21 cellular contexts compared by ENCODE assay signal in genomic region chr9:132183134-132183533, GRCh38. TPM values are rescaled to one million over a fixed set of nuclear protein-coding genes. Genes with fewer than 3 reads are reported as not detected.
DNase-seq lines count a peak whose midpoint lies in the region; ATAC-seq lines count a peak whose summit lies in the region.
"Had no signal": no experiment of that assay in that cellular context is flagged by ENCODE, and none has a peak within 500 bp of the region (broad histone marks: within the 10 kb centered on the region; RNA-seq: fewer than 3 reads in every experiment).

No MANE protein-coding gene starts in this region.

- peak; percentile 58 for DNase-seq in NCI-H1092 (lab: John Stamatoyannopoulos, UW)
- DNase-seq in NCI-H524 (lab: John Stamatoyannopoulos, UW), result peak; percentile 44 to 73
- peak; percentile 86 for DNase-seq in cerebellum (ENCODE audit: low spot score)
- peak in 6 of 49 donors; percentile 26 to 88 (median 43) for DNase-seq in substantia nigra (lab: John Stamatoyannopoulos, UW)
- no peak for DNase-seq in activated T-cell treated with anti-CD3 and anti-CD28 coated beads, Interleukin-2, amount 50 U/mL, for 24 hours
- no peak for DNase-seq in GM19240 (ENCODE audit: insufficient read length, low spot score)
- DNase-seq: activated CD4-positive, alpha-beta T cell treated with anti-CD3 and anti-CD28 coated beads, Interleukin-2, amount 50 U/mL, for 48 hours; activated CD4-positive, CD25-positive, alpha-beta regulatory T cell; activated effector memory CD4-positive, alpha-beta T cell treated with anti-CD3 and anti-CD28 coated beads, Interleukin-2, amount 50 U/mL, for 16 hours; activated naive CD8-positive, alpha-beta T cell treated with anti-CD3 and anti-CD28 coated beads, Interleukin-2, amount 50 U/mL, for 24 hours; brain microvascular endothelial cell; CD8-positive, alpha-beta memory T cell; DMS153; GDM1; left ventricle myocardium superior; MV-4-11 had no signal

- no peak for ATAC-seq in GM21717 (IDR thresholded peaks at IDR 0.05; ENCODE audit: unreplicated experiment)
- ATAC-seq: activated naive CD8-positive, alpha-beta T cell treated with anti-CD3 and anti-CD28 coated beads, Interleukin-2, amount 50 U/mL, for 24 hours had no signal

- H3K27me3 Mint-ChIP-seq in activated T-cell treated with anti-CD3 and anti-CD28 coated beads, Interleukin-2, amount 50 U/mL, for 24 hours, result peaks cover 45% of the 10 kb centered on the region

- no peak overlapping the region for H3K27ac Mint-ChIP-seq in activated T-cell treated with anti-CD3 and anti-CD28 coated beads, Interleukin-2, amount 50 U/mL, for 24 hours
- H3K27ac Mint-ChIP-seq: activated naive CD8-positive, alpha-beta T cell treated with anti-CD3 and anti-CD28 coated beads, Interleukin-2, amount 50 U/mL, for 24 hours; dendritic cell treated with granulocyte-macrophage colony-stimulating factor and Interleukin-4, amounts not matched to agents 40 ng/mL and 50 ng/mL, for 4 days; nephron progenitor cell had no signal

- H3K4me3 Mint-ChIP-seq in activated T-cell treated with anti-CD3 and anti-CD28 coated beads, Interleukin-2, amount 50 U/mL, for 24 hours, result no peak overlapping the region
- H3K4me3 Mint-ChIP-seq: activated naive CD8-positive, alpha-beta T cell treated with anti-CD3 and anti-CD28 coated beads, Interleukin-2, amount 50 U/mL, for 24 hours; CD8-positive, alpha-beta memory T cell; dendritic cell treated with granulocyte-macrophage colony-stimulating factor and Interleukin-4, amounts not matched to agents 40 ng/mL and 50 ng/mL, for 4 days; nephron progenitor cell had no signal

- no peaks in the 10 kb centered on the region for H3K9me3 Mint-ChIP-seq in activated T-cell treated with anti-CD3 and anti-CD28 coated beads, Interleukin-2, amount 50 U/mL, for 24 hours
- H3K9me3 Mint-ChIP-seq: activated naive CD8-positive, alpha-beta T cell treated with anti-CD3 and anti-CD28 coated beads, Interleukin-2, amount 50 U/mL, for 24 hours; CD8-positive, alpha-beta memory T cell; dendritic cell treated with granulocyte-macrophage colony-stimulating factor and Interleukin-4, amounts not matched to agents 40 ng/mL and 50 ng/mL, for 4 days; nephron progenitor cell had no signal

- peaks cover 2% of the 10 kb centered on the region for H3K4me1 Mint-ChIP-seq in activated T-cell treated with anti-CD3 and anti-CD28 coated beads, Interleukin-2, amount 50 U/mL, for 24 hours (ENCODE audit: low read depth)
- H3K4me1 Mint-ChIP-seq: activated naive CD8-positive, alpha-beta T cell treated with anti-CD3 and anti-CD28 coated beads, Interleukin-2, amount 50 U/mL, for 24 hours; CD8-positive, alpha-beta memory T cell had no signal

- peak overlapping the region; percentile 79 for H3K27ac ChIP-seq in substantia nigra (ENCODE audit: low read depth, low read length, poor library complexity, severe bottlenecking)
- H3K27ac ChIP-seq: brain microvascular endothelial cell, KMS-11 had no signal

- H3K36me3 Mint-ChIP-seq in activated T-cell treated with anti-CD3 and anti-CD28 coated beads, Interleukin-2, amount 50 U/mL, for 24 hours (ENCODE audit: low read depth), result no peaks in the 10 kb centered on the region
- H3K36me3 Mint-ChIP-seq: CD8-positive, alpha-beta memory T cell had no signal

RNA-seq across cellular contexts. Expression of gene NTNG2, which starts 21.3 kb away (rescaled TPM):
- 25.0 TPM for total RNA-seq in cerebellum
- total RNA-seq: HT-29 had no signal

Comparison
In these comparisons a context has a peak if more than half of its experiments do, and no peak if none do; other contexts are left out.
1. DNase-seq: peak in NCI-H1092 (single experiment), NCI-H524 (2 of 2) and cerebellum (single experiment); none in activated T-cell treated with anti-CD3 and anti-CD28 coated beads, Interleukin-2, amount 50 U/mL, for 24 hours (single experiment) and GM19240 (single experiment).